In genomic region chr22:46640293-46640692, GRCh38 we compare ENCODE assay signal across 1 cellular context.
TF ChIP-seq lines count a peak whose summit lies in the region.

No MANE protein-coding gene starts in this region.

TF ChIP-seq in HepG2, 621 proteins besides CTCF, POLR2A, EP300 and RAD21:
- TF ChIP-seq ZNF724P (CRISPR knock-in tag; IDR thresholded peaks at IDR 0.05; ENCODE audit: borderline replicate concordance) (no peak), RXRB (CRISPR knock-in tag; IDR thresholded peaks at IDR 0.05; ENCODE audit: borderline replicate concordance) (no peak), MAX (IDR thresholded peaks at IDR 0.05) (no peak), ZNF343 (CRISPR knock-in tag; IDR thresholded peaks at IDR 0.05) (no peak), FOXP1 (IDR thresholded peaks at IDR 0.05) (no peak), FOXP1 (CRISPR knock-in tag; IDR thresholded peaks at IDR 0.05) (no peak), SCMH1 (CRISPR knock-in tag; IDR thresholded peaks at IDR 0.05; ENCODE audit: borderline replicate concordance) (no peak), ARNTL (CRISPR knock-in tag; IDR thresholded peaks at IDR 0.05) (no peak), ZNF296 (CRISPR knock-in tag; conservative IDR thresholded peaks at IDR 0.05) (no peak), SP4 (CRISPR knock-in tag; IDR thresholded peaks at IDR 0.05) (no peak), ZNF569 (CRISPR knock-in tag; IDR thresholded peaks at IDR 0.05; ENCODE audit: borderline replicate concordance) (no peak), ZNF513 (CRISPR knock-in tag; conservative IDR thresholded peaks at IDR 0.05) (no peak), ATM (IDR thresholded peaks at IDR 0.05; ENCODE audit: borderline replicate concordance) (no peak), CERS6 (CRISPR knock-in tag; IDR thresholded peaks at IDR 0.05) (no peak), RBFOX2 (IDR thresholded peaks at IDR 0.05; ENCODE audit: low read depth, low read length) (no peak), DMAP1 (CRISPR knock-in tag; IDR thresholded peaks at IDR 0.05) (no peak)
